Comparison of ENCODE assay signal across 8 cellular contexts in the genomic region with DNA sequence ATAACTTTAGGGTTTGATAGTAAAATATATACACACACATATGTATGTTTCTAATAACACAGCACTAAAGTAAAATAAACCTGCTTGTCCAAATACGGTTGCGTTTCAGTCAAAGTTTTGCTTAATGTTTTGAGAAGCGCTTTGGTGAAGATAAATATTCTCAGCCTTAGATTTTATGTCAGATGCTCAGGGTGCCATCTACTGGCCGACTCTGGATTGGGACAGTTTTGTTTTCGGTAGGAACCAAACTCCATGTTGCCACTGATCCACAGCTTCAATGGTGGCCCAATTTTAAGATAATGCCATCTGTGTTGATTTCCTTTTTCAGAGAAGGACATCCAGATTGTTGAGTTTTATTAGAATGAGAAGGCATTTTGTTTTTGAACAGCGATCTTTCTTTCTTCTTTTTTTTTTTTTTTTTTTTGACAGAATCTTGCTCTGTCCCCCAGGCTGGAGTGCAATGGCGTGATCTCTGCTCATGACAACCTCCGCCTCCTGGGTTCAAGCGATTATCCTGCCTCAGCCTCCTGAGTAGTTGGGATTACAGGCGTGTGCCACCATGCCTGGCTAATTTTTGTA. TPM values are rescaled to one million over a fixed set of nuclear protein-coding genes. Genes with fewer than 3 reads are reported as not detected.
DNase-seq lines count a peak whose midpoint lies in the region; ATAC-seq, FAIRE-seq and TF ChIP-seq lines count a peak whose summit lies in the region.

No MANE protein-coding gene starts in this region.

- WGBS in small intestine, 3 donors, result 34 to 36% (median 35%) methylated on average over 10 of the region's 10 CpGs

- H3K9me3 ChIP-seq in small intestine (ENCODE audit: control insufficient read depth, low read depth), result no peaks in the 10 kb centered on the region

- DNase-seq in DMS114 treated with DMSO at 0.1 percent for 48 hours (lab: John Stamatoyannopoulos, UW; ENCODE audit: unreplicated experiment) (peak; percentile 82), KG1 (lab: John Stamatoyannopoulos, UW) (peak; percentile 35), SK-N-DZ (ENCODE audit: low spot score) (peak; percentile 35), astrocyte of the cerebellum (ENCODE audit: low read depth) (peak; percentile 67), hypothalamus (lab: John Stamatoyannopoulos, UW) (peak in 26 of 51 donors; percentile 0 to 64 (median 30)), small intestine (peak; percentile 47)

- H3K27ac ChIP-seq in small intestine (ENCODE audit: low read depth in 1 of 2, low read length in 1 of 2), result no peak overlapping the region

- TF ChIP-seq CTCF in astrocyte of the cerebellum (IDR thresholded peaks at IDR 0.05; ENCODE audit: low read depth, low read length, missing control alignments), result peak; percentile 87

- H3K36me3 ChIP-seq in small intestine (ENCODE audit: control insufficient read depth in 2 of 2, insufficient read depth in 2 of 2, low read length in 2 of 2), result no peaks in the 10 kb centered on the region

- peak; percentile 33 for ATAC-seq in GM19468 (IDR thresholded peaks at IDR 0.05; ENCODE audit: extremely low read depth, unreplicated experiment)
- ATAC-seq in GM18520 (IDR thresholded peaks at IDR 0.05; ENCODE audit: unreplicated experiment), result no peak

- FAIRE-seq in small intestine (lab: Jason Lieb, UNC), result no peak

- H3K4me1 ChIP-seq in small intestine (ENCODE audit: control insufficient read depth in 2 of 2, insufficient read depth in 1 of 2, low read depth in 1 of 2, low read length in 1 of 2), result no peaks in the 10 kb centered on the region

- in situ Hi-C loops in astrocyte of the cerebellum (cut with HindIII; ENCODE audit: low sequenced_read_pairs), result no loop called here

- no peaks in the 10 kb centered on the region for H3K27me3 ChIP-seq in small intestine (ENCODE audit: control insufficient read depth in 2 of 2, insufficient read depth in 2 of 2, low read length in 2 of 2)

- H3K4me3 ChIP-seq in astrocyte of the cerebellum (ENCODE audit: low read depth, low read length), result no peak overlapping the region
- no peak overlapping the region for H3K4me3 ChIP-seq in small intestine (ENCODE audit: low read depth in 1 of 2, low read length in 2 of 2)

RNA-seq across cellular contexts. Expression of a gene that starts 43.1 kb away (rescaled TPM):
- 14.2 and 19.6 TPM in 2 replicates for polyA plus RNA-seq in SK-N-DZ (2014; cell fraction: cytosol; rRNA removed)
- 5.8 and 6.3 TPM in 2 replicates for polyA plus RNA-seq in SK-N-DZ (2014; cell fraction: nucleus; rRNA removed)
- polyA plus RNA-seq in small intestine, result 10 to 100 TPM; 18.8 to 28.3 (median 26.5) TPM

Comparison
In these comparisons a context has a peak if more than half of its experiments do, and no peak if none do; other contexts are left out.
1. DNase-seq: peak in every context shown above with its lines; median percentile 82 in DMS114 treated with DMSO at 0.1 percent for 48 hours; 67 in astrocyte of the cerebellum; 47 in small intestine; 35 in KG1; 35 in SK-N-DZ; 30 in hypothalamus.